ENCODE assay signal across 1 cellular context in genomic region chr6:73580247-73581149, GRCh38.
TF ChIP-seq lines count a peak whose summit lies in the region.

No MANE protein-coding gene starts in this region.

TF ChIP-seq in HepG2, 621 proteins besides CTCF, POLR2A, EP300 and RAD21 (continued from another document and continues in another):
- TF ChIP-seq ZNF318 (CRISPR knock-in tag; IDR thresholded peaks at IDR 0.05): no peak
- no peak for TF ChIP-seq REST (IDR thresholded peaks at IDR 0.05; ENCODE audit: borderline replicate concordance in 1 of 2, low read depth in 1 of 2, low read length in 2 of 2)
- no peak for TF ChIP-seq ZNF335 (CRISPR knock-in tag; IDR thresholded peaks at IDR 0.05)
- no peak for TF ChIP-seq NAIF1 (CRISPR knock-in tag; IDR thresholded peaks at IDR 0.05; ENCODE audit: borderline replicate concordance)
- no peak for TF ChIP-seq ZNF407 (CRISPR knock-in tag; IDR thresholded peaks at IDR 0.05; ENCODE audit: not compliant biosample characterization)
- TF ChIP-seq CREBL2 (CRISPR knock-in tag; IDR thresholded peaks at IDR 0.05; ENCODE audit: borderline replicate concordance): no peak
- no peak for TF ChIP-seq ZBTB14 (CRISPR knock-in tag; IDR thresholded peaks at IDR 0.05)
- no peak for TF ChIP-seq CEBPZ (IDR thresholded peaks at IDR 0.05; ENCODE audit: low read length)
- TF ChIP-seq ZXDC (CRISPR knock-in tag; IDR thresholded peaks at IDR 0.05): no peak
- TF ChIP-seq GATA4 (IDR thresholded peaks at IDR 0.05; ENCODE audit: borderline replicate concordance, low read depth): 0 out of 2 replicates have a peak, but pooled peaks have one; percentile 27
- no peak for TF ChIP-seq ZNF878 (CRISPR knock-in tag; IDR thresholded peaks at IDR 0.05)
- TF ChIP-seq TBX3 (IDR thresholded peaks at IDR 0.05; ENCODE audit: borderline replicate concordance): no peak
- peak; percentile 21; the same call in 1 of the 2 replicates for TF ChIP-seq SP4 (CRISPR knock-in tag; IDR thresholded peaks at IDR 0.05)
- TF ChIP-seq ATF6 (CRISPR knock-in tag; conservative IDR thresholded peaks at IDR 0.05): no peak
- TF ChIP-seq ZNF263 (CRISPR knock-in tag; IDR thresholded peaks at IDR 0.05): no peak
